8 cellular contexts compared by ENCODE assay signal in the genomic region with DNA sequence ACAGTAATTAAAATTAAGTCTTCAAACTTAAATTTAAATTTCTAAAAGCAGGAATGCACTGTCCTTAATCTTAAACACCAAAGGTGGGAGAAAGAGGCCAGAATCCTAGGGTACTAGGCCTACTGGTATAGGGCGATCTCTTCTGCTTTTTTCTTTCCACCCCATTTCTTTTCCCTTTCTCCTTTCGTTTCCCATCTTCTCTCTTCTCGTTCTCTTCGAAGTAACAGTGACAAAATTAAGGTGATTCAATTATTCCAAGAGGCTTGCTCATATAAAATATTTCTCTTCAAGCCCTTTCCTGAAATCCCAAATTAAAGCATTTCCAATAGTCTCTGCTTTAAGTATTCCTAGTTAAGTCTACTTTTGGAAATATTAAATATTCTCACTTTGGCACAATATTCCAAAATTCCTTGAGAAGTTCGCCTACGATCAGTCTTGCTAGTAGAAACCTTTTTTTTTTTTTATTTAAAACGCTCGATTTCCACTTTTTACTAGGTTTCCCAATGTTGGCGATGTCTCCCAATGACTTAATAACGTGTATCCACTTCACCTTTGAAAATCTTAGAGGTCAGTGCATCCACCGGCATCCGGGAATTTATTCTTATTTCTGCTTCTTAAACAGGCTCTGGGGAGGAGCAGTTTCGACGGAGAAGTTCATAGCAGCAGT. TPM values are rescaled to one million over a fixed set of nuclear protein-coding genes. Genes with fewer than 3 reads are reported as not detected.
DNase-seq lines count a peak whose midpoint lies in the region; ATAC-seq and TF ChIP-seq lines count a peak whose summit lies in the region.

No MANE protein-coding gene starts in this region.

- TF ChIP-seq POLR2A in upper lobe of left lung (IDR thresholded peaks at IDR 0.05) = no peak

- TF ChIP-seq EP300 in upper lobe of left lung (IDR thresholded peaks at IDR 0.05) = no peak

- peak overlapping the region; percentile 99 for H3K27ac Mint-ChIP-seq in activated naive CD4-positive, alpha-beta T cell treated with anti-CD3 and anti-CD28 coated beads, Interleukin-2, amount 50 U/mL, for 24 hours

- no peak for DNase-seq in activated naive CD4-positive, alpha-beta T cell treated with anti-CD3 and anti-CD28 coated beads, Interleukin-2, amount 50 U/mL, for 16 hours
- no peak for DNase-seq in astrocyte of the spinal cord (ENCODE audit: low read depth, low spot score)
- no peak for DNase-seq in lung (ENCODE audit: low spot score)
- no peak for DNase-seq in upper lobe of left lung
- no peak for DNase-seq in stimulated activated CD4-positive, alpha-beta T cell treated with anti-CD3 and anti-CD28 coated beads, Interleukin-4, amount 100 ng/mL, for 24 hours

- TF ChIP-seq CTCF in astrocyte of the spinal cord (IDR thresholded peaks at IDR 0.05; ENCODE audit: low read depth, low read length) = no peak
- no peak for TF ChIP-seq CTCF in lung (IDR thresholded peaks at IDR 0.05; ENCODE audit: control extremely low read depth, extremely low read depth)
- no peak for TF ChIP-seq CTCF in upper lobe of left lung (IDR thresholded peaks at IDR 0.05)

- peaks cover 46% of the 10 kb centered on the region for H3K4me1 Mint-ChIP-seq in activated naive CD4-positive, alpha-beta T cell treated with anti-CD3 and anti-CD28 coated beads, Interleukin-2, amount 50 U/mL, for 24 hours

- no peaks in the 10 kb centered on the region for H3K27me3 ChIP-seq in lung (ENCODE audit: control insufficient read depth, insufficient read depth)
- H3K27me3 ChIP-seq in upper lobe of left lung = no peaks in the 10 kb centered on the region

- H3K9me3 Mint-ChIP-seq in activated naive CD4-positive, alpha-beta T cell treated with anti-CD3 and anti-CD28 coated beads, Interleukin-2, amount 50 U/mL, for 24 hours = no peaks in the 10 kb centered on the region

- WGBS in lung, 2 donors = 12 to 17% methylated on average over 14 of the region's 14 CpGs
- 17 to 18% methylated on average over 14 of the region's 14 CpGs for WGBS in upper lobe of left lung, 2 donors

- H3K4me3 Mint-ChIP-seq in activated naive CD4-positive, alpha-beta T cell treated with anti-CD3 and anti-CD28 coated beads, Interleukin-2, amount 50 U/mL, for 24 hours = peak overlapping the region; percentile 96

- peaks cover 5 to 13% of the 10 kb centered on the region in 2 donors for H3K4me1 ChIP-seq in lung (ENCODE audit: control insufficient read depth in 2 of 2, insufficient read depth in 2 of 2, low read length in 2 of 2)
- H3K4me1 ChIP-seq in upper lobe of left lung = peaks cover 19 to 44% (median 37%) of the 10 kb centered on the region in 4 donors

- H3K9me3 ChIP-seq in lung (ENCODE audit: control insufficient read depth in 2 of 2, insufficient read depth in 1 of 2, low read length in 1 of 2) (no peaks in the 10 kb centered on the region), upper lobe of left lung (no peaks in the 10 kb centered on the region)

- H3K36me3 ChIP-seq in lung (ENCODE audit: control insufficient read depth in 2 of 2, insufficient read depth in 2 of 2, low read length in 2 of 2) (no peaks in the 10 kb centered on the region), upper lobe of left lung (no peaks in the 10 kb centered on the region)

- no peaks in the 10 kb centered on the region for H3K27me3 Mint-ChIP-seq in activated naive CD4-positive, alpha-beta T cell treated with anti-CD3 and anti-CD28 coated beads, Interleukin-2, amount 50 U/mL, for 24 hours

- in situ Hi-C loops in astrocyte of the spinal cord (cut with HindIII; ENCODE audit: low sequenced_read_pairs) = no loop called here

- H3K27ac ChIP-seq in lung (ENCODE audit: low read depth in 1 of 2, low read length in 1 of 2) (peak overlapping the region; percentile 94 to 96), upper lobe of left lung (peak overlapping the region; percentile 93 to 99 (median 95))

- H3K4me3 ChIP-seq in astrocyte of the spinal cord (ENCODE audit: low read depth, low read length) (peak overlapping the region; percentile 62), lung (peak overlapping the region; percentile 96), upper lobe of left lung (peak overlapping the region; percentile 26 to 98 (median 86))

- no peaks in the 10 kb centered on the region for H3K36me3 Mint-ChIP-seq in activated naive CD4-positive, alpha-beta T cell treated with anti-CD3 and anti-CD28 coated beads, Interleukin-2, amount 50 U/mL, for 24 hours

- ATAC-seq in lung (ENCODE audit: insufficient read depth, low FRiP score) = no peak
- ATAC-seq in upper lobe of left lung (ENCODE audit: low FRiP score in 2 of 2) = no peak
- no peak for ATAC-seq in GM21515 (IDR thresholded peaks at IDR 0.05; ENCODE audit: unreplicated experiment)
- ATAC-seq in HG03520 (IDR thresholded peaks at IDR 0.05; ENCODE audit: unreplicated experiment) = no peak

RNA-seq across cellular contexts. Expression of a gene that starts 0.8 kb away (rescaled TPM):
- total RNA-seq in lung (10 to 100 TPM; 28.3 to 68.4 TPM), upper lobe of left lung (10 to 100 TPM; 18.6 to 54.7 (median 28.0) TPM)
- 1 to 10 TPM; 3.3 to 7.4 TPM for polyA plus RNA-seq in lung
